ENCODE assay signal across 19 cellular contexts in the genomic region with DNA sequence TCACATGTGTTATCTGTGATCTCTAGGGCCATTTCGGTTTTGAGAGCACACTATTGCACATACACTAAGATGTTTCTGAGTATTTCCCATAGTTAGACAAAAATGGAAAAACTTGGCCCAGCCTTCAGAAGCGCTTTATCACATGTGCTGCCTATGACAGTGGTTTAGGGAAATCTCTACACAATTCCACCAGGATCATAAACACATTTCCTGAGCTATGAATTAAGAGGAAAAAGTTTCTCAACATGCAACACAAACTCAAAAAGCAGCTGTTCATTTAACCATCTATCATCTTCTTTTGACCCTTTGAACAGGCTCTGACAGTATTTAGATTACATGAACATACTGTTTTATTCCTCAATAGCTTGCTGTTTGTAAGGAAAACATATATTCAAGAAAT. TPM values are rescaled to one million over a fixed set of nuclear protein-coding genes. Genes with fewer than 3 reads are reported as not detected.
DNase-seq lines count a peak whose midpoint lies in the region; ATAC-seq and TF ChIP-seq lines count a peak whose summit lies in the region.
"Had no signal": no experiment of that assay in that cellular context is flagged by ENCODE, and none has a peak within 500 bp of the region (broad histone marks: within the 10 kb centered on the region; RNA-seq: fewer than 3 reads in every experiment).

No MANE protein-coding gene starts in this region.

- H3K9me3 ChIP-seq in muscle layer of duodenum (ENCODE audit: control insufficient read depth in 1 of 2, low read length in 2 of 2) (no peaks in the 10 kb centered on the region), transverse colon (no peaks in the 10 kb centered on the region)
- no peaks in the 10 kb centered on the region for H3K9me3 ChIP-seq in naive thymus-derived CD4-positive, alpha-beta T cell (ENCODE audit: control insufficient read depth in 2 of 3, low read length in 3 of 3)

- no peak for TF ChIP-seq EP300 in transverse colon (IDR thresholded peaks at IDR 0.05; ENCODE audit: low read depth)

- TF ChIP-seq POLR2A in transverse colon (IDR thresholded peaks at IDR 0.05) = no peak

- peak overlapping the region in 32 of 59 donors; percentile 1 to 87 (median 44) for H3K27ac ChIP-seq in dorsolateral prefrontal cortex
- peak overlapping the region; percentile 53 for H3K27ac ChIP-seq in muscle layer of duodenum (ENCODE audit: low read length)
- H3K27ac ChIP-seq in transverse colon = peak overlapping the region in 3 of 4 donors; percentile 37 to 43 (median 38)
- H3K27ac ChIP-seq in naive thymus-derived CD4-positive, alpha-beta T cell (ENCODE audit: low read depth, low read length) = no peak overlapping the region

- CTCF ChIA-PET in naive thymus-derived CD4-positive, alpha-beta T cell (lab: Charles Lee) = interaction anchor here (0.6 to 0.7 kb wide), 2 partner anchors 11 to 59 kb away, joined by 3 to 4 read pairs; no protein-coding TSS in a partner anchor

- in situ Hi-C loops in transverse colon (cut with MboI; ENCODE audit: low pct_ligation_motif_present in 1 of 4, low pct_unique_long_range_greater_than_20kb in 1 of 4, low sequenced_read_pairs in 3 of 4) = no loop called here

- H3K4me3 Mint-ChIP-seq in naive thymus-derived CD4-positive, alpha-beta T cell = no peak overlapping the region
- H3K4me3 Mint-ChIP-seq: CD4-positive, alpha-beta memory T cell had no signal

- no peaks in the 10 kb centered on the region for H3K4me1 Mint-ChIP-seq in naive thymus-derived CD4-positive, alpha-beta T cell
- H3K4me1 Mint-ChIP-seq: CD4-positive, alpha-beta memory T cell had no signal

- WGBS in transverse colon (ENCODE audit: low coverage in 1 of 2), 2 donors = 67 to 75% methylated on average over 2 of the region's 2 CpGs

- H3K9me3 Mint-ChIP-seq in naive thymus-derived CD4-positive, alpha-beta T cell = peaks cover 0 to 2% (median 0%) of the 10 kb centered on the region in 11 donors

- no peak overlapping the region for H3K27ac Mint-ChIP-seq in naive thymus-derived CD4-positive, alpha-beta T cell
- H3K27ac Mint-ChIP-seq: CD4-positive, alpha-beta memory T cell had no signal

- H3K27me3 Mint-ChIP-seq in naive thymus-derived CD4-positive, alpha-beta T cell = peaks cover 0 to 3% (median 0%) of the 10 kb centered on the region in 5 donors

- H3K36me3 ChIP-seq in muscle layer of duodenum (ENCODE audit: control insufficient read depth in 1 of 2, insufficient read depth in 2 of 2, low read length in 2 of 2) = no peaks in the 10 kb centered on the region
- H3K36me3 ChIP-seq in transverse colon = no peaks in the 10 kb centered on the region
- no peaks in the 10 kb centered on the region for H3K36me3 ChIP-seq in naive thymus-derived CD4-positive, alpha-beta T cell (ENCODE audit: control insufficient read depth in 2 of 3, insufficient read depth in 3 of 3, low read length in 3 of 3)

- H3K4me3 ChIP-seq in dorsolateral prefrontal cortex = no peak overlapping the region
- H3K4me3 ChIP-seq in muscle layer of duodenum (ENCODE audit: low read depth in 1 of 2, low read length in 2 of 2) = no peak overlapping the region
- no peak overlapping the region for H3K4me3 ChIP-seq in transverse colon
- no peak overlapping the region for H3K4me3 ChIP-seq in naive thymus-derived CD4-positive, alpha-beta T cell (ENCODE audit: low read length)

- H3K4me1 ChIP-seq in muscle layer of duodenum (ENCODE audit: control insufficient read depth in 1 of 2, insufficient read depth in 2 of 2, low read length in 2 of 2) = peaks cover 2 to 10% of the 10 kb centered on the region in 2 donors
- no peaks in the 10 kb centered on the region for H3K4me1 ChIP-seq in transverse colon
- H3K4me1 ChIP-seq in naive thymus-derived CD4-positive, alpha-beta T cell (ENCODE audit: control insufficient read depth in 2 of 2, insufficient read depth in 2 of 2, low read length in 2 of 2) = no peaks in the 10 kb centered on the region

- no peaks in the 10 kb centered on the region for H3K36me3 Mint-ChIP-seq in naive thymus-derived CD4-positive, alpha-beta T cell
- H3K36me3 Mint-ChIP-seq: CD4-positive, alpha-beta memory T cell had no signal

- DNase-seq in cardiac septum (ENCODE audit: low spot score) (peak; percentile 14), left ventricle myocardium superior (no peak), dorsolateral prefrontal cortex (no peak), transverse colon (no peak), NCI-H2171 (lab: John Stamatoyannopoulos, UW) (no peak), NCI-H446 treated with DMSO at 0.1 percent for 48 hours (lab: John Stamatoyannopoulos, UW) (no peak)
- DNase-seq in naive thymus-derived CD4-positive, alpha-beta T cell = no peak
- DNase-seq: 8988T; CD4-positive, alpha-beta memory T cell; DMS153; GOT3; KBM-7; NCI-H1417; NCI-H187; NCI-H2107; NCI-H2227 treated with DMSO at 0.1 percent for 48 hours; NCI-H524 treated with DMSO at 0.1 percent for 48 hours; SHP77 treated with DMSO at 0.1 percent for 48 hours had no signal

- TF ChIP-seq CTCF in dorsolateral prefrontal cortex (IDR thresholded peaks at IDR 0.05 in 54 of 56, conservative IDR thresholded peaks at IDR 0.05 in 2 of 56; ENCODE audit: low read depth in 1 of 56, partially characterized antibody in 56 of 56) (no peak), transverse colon (IDR thresholded peaks at IDR 0.05) (no peak)

- POLR2A ChIA-PET in naive thymus-derived CD4-positive, alpha-beta T cell (lab: Charles Lee) = no interaction called here

- H3K27me3 ChIP-seq in dorsolateral prefrontal cortex (no peaks in the 10 kb centered on the region), muscle layer of duodenum (ENCODE audit: low read depth, low read length) (no peaks in the 10 kb centered on the region), transverse colon (no peaks in the 10 kb centered on the region)
- H3K27me3 ChIP-seq in naive thymus-derived CD4-positive, alpha-beta T cell (ENCODE audit: control insufficient read depth in 2 of 2, insufficient read depth in 2 of 2, low read length in 2 of 2) = no peaks in the 10 kb centered on the region

- ATAC-seq in left ventricle myocardium superior = no peak
- ATAC-seq in naive thymus-derived CD4-positive, alpha-beta T cell = no peak

- intact Hi-C loops in cardiac septum (cut with DNase I) (no loop called here), left ventricle myocardium superior (cut with micrococcal nuclease) (no loop called here), dorsolateral prefrontal cortex (cut with DNase I) (no loop called here), transverse colon (cut with DNase I; ENCODE audit: low total_unique reads) (no loop called here)
- intact Hi-C loops in naive thymus-derived CD4-positive, alpha-beta T cell (cut with micrococcal nuclease) = no loop called here

RNA-seq across cellular contexts. Expression of a gene that starts 15.1 kb away (rescaled TPM):
- 70.2 TPM for total RNA-seq in cardiac septum
- 43.6 TPM for total RNA-seq in left ventricle myocardium superior
- total RNA-seq in dorsolateral prefrontal cortex = 100 to 1,000 TPM in 85 of 120 experiments, 10 to 100 TPM in 35; 39.6 to 342 (median 131) TPM
- under 1 TPM in 2 of 4 donors, not detected in 2; 0.32 to 0.41 TPM for total RNA-seq in transverse colon
- total RNA-seq in naive thymus-derived CD4-positive, alpha-beta T cell = not detected
- not detected for polyA plus RNA-seq in naive thymus-derived CD4-positive, alpha-beta T cell
- total RNA-seq: CD4-positive, alpha-beta memory T cell had no signal
- polyA plus RNA-seq: CD4-positive, alpha-beta memory T cell had no signal

Comparison
In these comparisons a context has a peak if more than half of its experiments do, and no peak if none do; other contexts are left out.
1. RNA of a gene that starts 15.1 kb away (total RNA-seq): 39.6 to 342 TPM in dorsolateral prefrontal cortex, 70.2 TPM in cardiac septum (single experiment) and 43.6 TPM in left ventricle myocardium superior (single experiment); 0.32 to 0.41 TPM in transverse colon and not detected in naive thymus-derived CD4-positive, alpha-beta T cell; every median in the first group is over 10 times any median in the second.